1 cellular context compared by ENCODE assay signal in the genomic region with DNA sequence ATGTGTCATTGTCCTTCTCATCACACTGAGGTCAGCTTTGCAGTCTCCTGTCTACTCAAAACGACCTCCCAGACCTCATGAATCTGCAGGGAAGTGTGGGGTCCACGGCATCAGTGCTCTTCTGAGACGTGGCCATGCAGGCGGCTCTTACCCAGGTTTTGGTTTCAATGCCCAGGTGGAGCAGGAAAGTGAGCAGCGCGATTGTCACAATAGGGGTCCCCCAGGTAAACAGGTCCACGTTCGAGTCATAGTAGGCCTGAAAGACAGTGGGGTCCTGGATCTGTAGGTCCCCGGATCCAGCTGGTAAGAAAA.
TF ChIP-seq lines count a peak whose summit lies in the region.

No MANE protein-coding gene starts in this region.

TF ChIP-seq in IMR-90, 13 proteins besides CTCF, POLR2A, EP300 and RAD21 (continued from another document):
- TF ChIP-seq CHD1 (IDR thresholded peaks at IDR 0.05; ENCODE audit: low read depth, low read length) (no peak), RFX5 (IDR thresholded peaks at IDR 0.05; ENCODE audit: low read depth, low read length) (no peak), MXI1 (IDR thresholded peaks at IDR 0.05; ENCODE audit: borderline replicate concordance, low read depth, low read length) (no peak), RCOR1 (IDR thresholded peaks at IDR 0.05; ENCODE audit: insufficient replicate concordance, low read length) (no peak), CEBPB (IDR thresholded peaks at IDR 0.05; ENCODE audit: low read depth, low read length) (no peak), FOS (IDR thresholded peaks at IDR 0.05; ENCODE audit: low read depth, low read length) (no peak), BHLHE40 (IDR thresholded peaks at IDR 0.05; ENCODE audit: low read depth, low read length) (no peak), SMC3 (IDR thresholded peaks at IDR 0.05; ENCODE audit: low read depth, low read length) (no peak), MAFK (IDR thresholded peaks at IDR 0.05; ENCODE audit: low read depth, low read length) (no peak)
- TF ChIP-seq, protein P1, sequence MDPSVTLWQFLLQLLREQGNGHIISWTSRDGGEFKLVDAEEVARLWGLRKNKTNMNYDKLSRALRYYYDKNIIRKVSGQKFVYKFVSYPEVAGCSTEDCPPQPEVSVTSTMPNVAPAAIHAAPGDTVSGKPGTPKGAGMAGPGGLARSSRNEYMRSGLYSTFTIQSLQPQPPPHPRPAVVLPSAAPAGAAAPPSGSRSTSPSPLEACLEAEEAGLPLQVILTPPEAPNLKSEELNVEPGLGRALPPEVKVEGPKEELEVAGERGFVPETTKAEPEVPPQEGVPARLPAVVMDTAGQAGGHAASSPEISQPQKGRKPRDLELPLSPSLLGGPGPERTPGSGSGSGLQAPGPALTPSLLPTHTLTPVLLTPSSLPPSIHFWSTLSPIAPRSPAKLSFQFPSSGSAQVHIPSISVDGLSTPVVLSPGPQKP (IDR thresholded peaks at IDR 0.05; ENCODE audit: borderline replicate concordance, low read depth, low read length) = no peak
- TF ChIP-seq, protein P2, sequence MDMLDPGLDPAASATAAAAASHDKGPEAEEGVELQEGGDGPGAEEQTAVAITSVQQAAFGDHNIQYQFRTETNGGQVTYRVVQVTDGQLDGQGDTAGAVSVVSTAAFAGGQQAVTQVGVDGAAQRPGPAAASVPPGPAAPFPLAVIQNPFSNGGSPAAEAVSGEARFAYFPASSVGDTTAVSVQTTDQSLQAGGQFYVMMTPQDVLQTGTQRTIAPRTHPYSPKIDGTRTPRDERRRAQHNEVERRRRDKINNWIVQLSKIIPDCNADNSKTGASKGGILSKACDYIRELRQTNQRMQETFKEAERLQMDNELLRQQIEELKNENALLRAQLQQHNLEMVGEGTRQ (IDR thresholded peaks at IDR 0.05; ENCODE audit: low read depth, low read length) = no peak
